25 cellular contexts compared by ENCODE assay signal in the genomic region with DNA sequence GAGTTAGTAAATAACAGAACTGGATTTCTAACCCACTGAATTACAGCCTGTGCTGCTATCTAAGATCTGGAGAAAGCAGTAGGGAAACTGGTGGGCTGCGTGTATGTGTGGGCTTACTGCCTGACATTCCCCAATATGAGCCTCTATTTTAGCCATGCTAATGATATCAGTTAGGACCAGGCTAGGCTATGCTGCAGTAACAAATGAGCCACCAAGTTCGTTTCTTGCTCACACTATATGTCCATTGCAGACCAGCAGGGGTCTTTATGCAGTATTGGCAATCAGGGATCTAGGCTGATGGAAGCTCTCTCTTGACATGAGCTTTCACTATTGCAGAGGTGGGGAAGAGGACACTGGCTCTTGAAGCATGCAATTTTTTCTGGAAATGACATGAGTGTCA.
"Had no signal": no experiment of that assay in that cellular context is flagged by ENCODE, and none has a peak within 500 bp of the region (broad histone marks: within the 10 kb centered on the region; RNA-seq: fewer than 3 reads in every experiment).

No MANE protein-coding gene starts in this region.

- DNase-seq: colonic mucosa; cortex of kidney; effector CD8-positive, alpha-beta T cell; effector memory CD8-positive, alpha-beta T cell; endodermal cell; erythroblast; foreskin keratinocyte; heart left ventricle; hypothalamus; left cardiac atrium; left lung; left ventricle myocardium superior; lower lobe of right lung; mesenchymal stem cell; midbrain; naive thymus-derived CD4-positive, alpha-beta T cell had no signal

- H3K27ac ChIP-seq: colonic mucosa, epithelial cell of prostate, foreskin keratinocyte, gastroesophageal sphincter, heart left ventricle, hepatocyte, left lung, lower lobe of right lung had no signal

- H3K9me3 Mint-ChIP-seq: dendritic cell treated with granulocyte-macrophage colony-stimulating factor and Interleukin-4, amounts not matched to agents 40 ng/mL and 50 ng/mL, for 4 days; effector memory CD8-positive, alpha-beta T cell; endodermal cell; naive thymus-derived CD4-positive, alpha-beta T cell had no signal

- ATAC-seq: effector memory CD8-positive, alpha-beta T cell; esophagus mucosa; foreskin keratinocyte; gastroesophageal sphincter; heart left ventricle; left cardiac atrium; left lung; left ventricle myocardium superior; lower lobe of right lung; naive thymus-derived CD4-positive, alpha-beta T cell had no signal

- H3K4me3 Mint-ChIP-seq: dendritic cell treated with granulocyte-macrophage colony-stimulating factor and Interleukin-4, amounts not matched to agents 40 ng/mL and 50 ng/mL, for 4 days; effector memory CD8-positive, alpha-beta T cell; endodermal cell; naive thymus-derived CD4-positive, alpha-beta T cell had no signal

- H3K36me3 ChIP-seq: colonic mucosa, gastroesophageal sphincter, heart left ventricle, left lung, lower lobe of right lung had no signal

- H3K4me3 ChIP-seq: colonic mucosa, gastroesophageal sphincter, heart left ventricle, hepatocyte, left lung, lower lobe of right lung had no signal

- H3K4me2 ChIP-seq: hepatocyte had no signal

- H3K27me3 ChIP-seq: colonic mucosa, gastroesophageal sphincter, heart left ventricle, hepatocyte, left lung had no signal

- H2AFZ ChIP-seq: hepatocyte had no signal

- H3K4me1 ChIP-seq: colonic mucosa, foreskin keratinocyte had no signal

- H3K27ac Mint-ChIP-seq: effector memory CD8-positive, alpha-beta T cell; endodermal cell; naive thymus-derived CD4-positive, alpha-beta T cell had no signal

- FAIRE-seq: endometrium, frontal cortex, islet of Langerhans, keratinocyte had no signal

- H3K79me2 ChIP-seq: hepatocyte had no signal

- H3K9me3 ChIP-seq: colonic mucosa, gastroesophageal sphincter, heart left ventricle, left lung, lower lobe of right lung had no signal

- H3K36me3 Mint-ChIP-seq: naive thymus-derived CD4-positive, alpha-beta T cell had no signal
